23 cellular contexts compared by ENCODE assay signal in the genomic region with DNA sequence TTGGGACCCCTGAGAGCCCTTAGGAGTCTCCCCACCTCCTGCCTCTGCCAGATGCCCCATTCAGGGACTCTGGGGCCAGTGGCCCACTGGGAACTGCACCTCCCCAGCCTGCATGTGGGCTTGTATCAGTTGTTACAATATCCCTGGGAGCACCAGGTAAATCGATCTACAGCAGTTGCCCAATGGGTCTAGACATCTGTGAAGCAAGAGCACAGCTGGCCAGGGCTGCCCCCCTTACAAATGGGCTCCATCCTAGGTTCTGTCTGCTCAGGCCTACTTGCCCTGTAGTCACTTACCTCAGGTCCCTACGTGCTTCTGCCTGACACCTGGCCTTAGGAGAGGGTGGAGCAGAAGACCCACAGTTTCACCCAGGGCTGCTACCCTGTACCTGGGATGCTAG.
"Had no signal": no experiment of that assay in that cellular context is flagged by ENCODE, and none has a peak within 500 bp of the region (broad histone marks: within the 10 kb centered on the region; RNA-seq: fewer than 3 reads in every experiment).

No MANE protein-coding gene starts in this region.

- H3K27me3 ChIP-seq: brain microvascular endothelial cell, heart left ventricle, pancreas, stomach, thyroid gland had no signal

- DNase-seq: activated CD4-positive, alpha-beta T cell treated with anti-CD3 and anti-CD28 coated beads for 36 hours; activated CD4-positive, CD25-positive, alpha-beta regulatory T cell; activated effector memory CD4-positive, alpha-beta T cell treated with Interleukin-2 at 50 U/mL for 16 hours; activated naive CD4-positive, alpha-beta T cell treated with Interleukin-2 at 50 U/mL for 16 hours; brain microvascular endothelial cell; caudate nucleus; foreskin fibroblast; heart left ventricle; left ventricle myocardium inferior; naive thymus-derived CD4-positive, alpha-beta T cell; nucleus accumbens; retina; small intestine; stimulated activated CD4-positive, alpha-beta T cell treated with anti-CD3 and anti-CD28 coated beads, Interleukin-4, amount 100 ng/mL, for 24 hours; stomach; thyroid gland had no signal

- H3K27me3 Mint-ChIP-seq: activated CD4-positive, alpha-beta T cell treated with anti-CD3 and anti-CD28 coated beads for 36 hours; activated naive CD8-positive, alpha-beta T cell; naive thymus-derived CD4-positive, alpha-beta T cell had no signal

- H3K27ac Mint-ChIP-seq: activated CD4-positive, alpha-beta T cell treated with anti-CD3 and anti-CD28 coated beads for 36 hours; activated naive CD8-positive, alpha-beta T cell had no signal

- H3K4me1 ChIP-seq: heart left ventricle, left ventricle myocardium inferior, pancreas, prostate gland, stomach had no signal

- ATAC-seq: activated CD4-positive, alpha-beta T cell treated with anti-CD3 and anti-CD28 coated beads for 36 hours; heart left ventricle; naive thymus-derived CD4-positive, alpha-beta T cell; pancreas; sciatic nerve; stimulated activated effector memory CD8-positive, alpha-beta T cell treated with anti-CD3 and anti-CD28 coated beads, Interleukin-12 subunit alpha, Interleukin-12 subunit beta, amount 100 ng/mL, for 72 hours had no signal

- H3K27ac ChIP-seq: brain microvascular endothelial cell, heart left ventricle, left ventricle myocardium inferior, pancreas, prostate gland, stomach had no signal

- H3K4me1 Mint-ChIP-seq: activated CD4-positive, alpha-beta T cell treated with anti-CD3 and anti-CD28 coated beads for 36 hours; naive thymus-derived CD4-positive, alpha-beta T cell; stimulated activated effector memory CD8-positive, alpha-beta T cell treated with anti-CD3 and anti-CD28 coated beads, Interleukin-12 subunit alpha, Interleukin-12 subunit beta, amount 100 ng/mL, for 72 hours had no signal

- H3K4me3 Mint-ChIP-seq: activated CD4-positive, alpha-beta T cell treated with anti-CD3 and anti-CD28 coated beads for 36 hours; activated naive CD8-positive, alpha-beta T cell; naive thymus-derived CD4-positive, alpha-beta T cell; stimulated activated effector memory CD8-positive, alpha-beta T cell treated with anti-CD3 and anti-CD28 coated beads, Interleukin-12 subunit alpha, Interleukin-12 subunit beta, amount 100 ng/mL, for 72 hours had no signal

- H3K4me3 ChIP-seq: heart left ventricle, left ventricle myocardium inferior, pancreas, prostate gland, stomach, thyroid gland had no signal

- H3K9me3 Mint-ChIP-seq: naive thymus-derived CD4-positive, alpha-beta T cell; stimulated activated effector memory CD8-positive, alpha-beta T cell treated with anti-CD3 and anti-CD28 coated beads, Interleukin-12 subunit alpha, Interleukin-12 subunit beta, amount 100 ng/mL, for 72 hours had no signal

- H3K9me3 ChIP-seq: heart left ventricle, left ventricle myocardium inferior, pancreas, prostate gland, stomach, thyroid gland had no signal

- FAIRE-seq: astrocyte, endothelial cell of umbilical vein, pancreas, small intestine had no signal

- H3K36me3 ChIP-seq: prostate gland had no signal
